Comparison of ENCODE assay signal across 16 cellular contexts in the genomic region with DNA sequence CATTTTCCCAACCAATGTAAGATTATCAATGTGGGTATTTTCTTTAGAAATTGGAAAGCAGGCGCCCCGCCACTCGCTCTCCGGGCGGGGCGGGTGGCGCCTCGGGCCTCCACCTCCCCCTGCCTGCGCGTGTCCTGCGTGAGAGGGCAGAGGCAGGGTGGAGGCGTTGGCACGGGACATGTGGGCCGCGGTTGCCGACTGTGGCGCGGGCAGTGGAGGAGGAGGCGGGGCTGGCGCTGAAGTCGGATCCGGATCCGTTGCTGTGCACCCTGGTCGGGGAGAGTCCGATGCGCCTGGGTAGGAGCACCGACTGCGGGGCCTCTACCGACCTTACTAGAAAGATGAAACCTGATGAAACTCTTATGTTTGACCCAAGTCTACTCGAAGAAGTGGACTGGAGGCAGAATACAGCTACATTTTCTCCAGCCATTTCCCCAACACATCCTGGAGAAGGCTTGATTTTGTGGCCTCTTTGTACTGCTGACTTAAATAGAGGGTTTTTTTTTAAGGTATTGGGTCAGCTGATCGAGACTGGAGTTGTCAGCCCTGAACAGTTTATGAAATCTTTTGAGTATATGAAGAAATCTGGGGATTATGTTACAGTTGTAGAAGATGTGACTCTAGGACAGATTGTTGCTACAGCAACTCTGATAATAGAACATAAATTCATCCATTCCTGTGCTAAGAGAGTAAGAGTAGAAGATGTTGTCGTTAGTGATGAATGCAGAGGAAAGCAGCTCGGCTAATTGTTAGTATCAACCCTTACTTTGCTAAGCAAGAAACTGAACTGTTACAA. TPM values are rescaled to one million over a fixed set of nuclear protein-coding genes. Genes with fewer than 3 reads are reported as not detected.
A peak's percentile ranks its signal among the peaks of the same experiment; 100 is the strongest.
DNase-seq lines count a peak whose midpoint lies in the region; ATAC-seq, FAIRE-seq and TF ChIP-seq lines count a peak whose summit lies in the region.
"Had no signal": no experiment of that assay in that cellular context is flagged by ENCODE, and none has a peak within 500 bp of the region (broad histone marks: within the 10 kb centered on the region; RNA-seq: fewer than 3 reads in every experiment).

No MANE protein-coding gene starts in this region.

- FAIRE-seq in pancreas (lab: Jason Lieb, UNC), result peak; percentile 64
- FAIRE-seq: D721Med, GM12892 had no signal

- H3K27me3 ChIP-seq in pancreas (no peaks in the 10 kb centered on the region), HAP-1 (ENCODE audit: low read depth) (no peaks in the 10 kb centered on the region)
- H3K27me3 ChIP-seq: MG63 had no signal

- H3K36me3 ChIP-seq in pancreas, result peaks cover 0 to 16% (median 0%) of the 10 kb centered on the region in 3 donors
- peaks cover 27% of the 10 kb centered on the region for H3K36me3 ChIP-seq in HAP-1 (replicated peaks)

- WGBS in pancreas, 2 donors, result 96 to 97% methylated on average over 33 of the region's 33 CpGs

- H3K4me1 ChIP-seq in pancreas, result no peaks in the 10 kb centered on the region
- H3K4me1 ChIP-seq in HAP-1, result peaks cover 7% of the 10 kb centered on the region

- ATAC-seq in pancreas, result no peak
- no peak for ATAC-seq in HG02642 (IDR thresholded peaks at IDR 0.05; ENCODE audit: poor library complexity, unreplicated experiment)

- TF ChIP-seq CTCF in pancreas (IDR thresholded peaks at IDR 0.05), result no peak

- H3K4me3 ChIP-seq in pancreas, result no peak overlapping the region
- no peak overlapping the region for H3K4me3 ChIP-seq in HAP-1
- H3K4me3 ChIP-seq: MG63 had no signal

- no peak overlapping the region for H3K27ac ChIP-seq in pancreas
- H3K27ac ChIP-seq: VCaP had no signal

- in situ Hi-C loops in HAP-1 (cut with MboI; ENCODE audit: low sequenced_read_pairs), result no loop called here

- H3K9me3 ChIP-seq in pancreas (no peaks in the 10 kb centered on the region), HAP-1 (no peaks in the 10 kb centered on the region)
- H3K9me3 ChIP-seq: MG63 had no signal

- intact Hi-C loops in pancreas (cut with DNase I), result no loop called here
- intact Hi-C loops in cardiac septum (cut with DNase I), result no loop called here

- DNase-seq in EH (ENCODE audit: low read depth), result peak; percentile 83
- DNase-seq in NCI-H226, result peak; percentile 16
- peak; percentile 94 for DNase-seq in fibroblast of gingiva (ENCODE audit: low read depth)
- peak in 2 of 6 donors; percentile 15 to 54 for DNase-seq in pancreas
- DNase-seq in cardiac septum (ENCODE audit: low spot score), result no peak
- DNase-seq in effector CD4-positive, alpha-beta T cell, result no peak
- DNase-seq in HAP-1 (ENCODE audit: low spot score in 2 of 2), result no peak
- DNase-seq: kidney, MG63, NCI-H526 treated with DMSO at 0.1 percent for 48 hours, nephron progenitor cell, SHP77 treated with DMSO at 0.1 percent for 48 hours had no signal

RNA-seq across cellular contexts. Expression of a gene that starts 37.9 kb away (rescaled TPM):
- total RNA-seq in pancreas (10 to 100 TPM in 4 of 6 donors, 1 to 10 TPM in 2; 8.1 to 17.1 (median 12.2) TPM), cardiac septum (11.1 TPM)
- 10 to 100 TPM; 10.5 to 10.6 TPM for polyA plus RNA-seq in pancreas

RNA-seq across cellular contexts. Expression of a gene that starts 38.0 kb away (rescaled TPM):
- total RNA-seq in pancreas (10 to 100 TPM; 20.2 to 30.8 (median 26.3) TPM), cardiac septum (25.7 TPM)
- 100 to 1,000 TPM; 101 to 121 TPM for polyA plus RNA-seq in pancreas

RNA-seq across cellular contexts. Expression of a gene that starts 59.6 kb away (rescaled TPM):
- total RNA-seq in pancreas (1 to 10 TPM; 1.2 to 3.2 (median 2.0) TPM), cardiac septum (5.4 TPM)
- 1 to 10 TPM; 1.7 to 2.8 TPM for polyA plus RNA-seq in pancreas

Comparison
In these comparisons a context has a peak if more than half of its experiments do, and no peak if none do; other contexts are left out.
1. DNase-seq: peak in EH (single experiment), NCI-H226 (single experiment) and fibroblast of gingiva (single experiment); none in cardiac septum (single experiment), effector CD4-positive, alpha-beta T cell (single experiment) and HAP-1 (0 of 2).